Comparison of ENCODE assay signal across 21 cellular contexts in genomic region chr20:43958626-43959025, GRCh38. TPM values are rescaled to one million over a fixed set of nuclear protein-coding genes. Genes with fewer than 3 reads are reported as not detected.
DNase-seq lines count a peak whose midpoint lies in the region; ATAC-seq, FAIRE-seq and TF ChIP-seq lines count a peak whose summit lies in the region.
"Had no signal": no experiment of that assay in that cellular context is flagged by ENCODE, and none has a peak within 500 bp of the region (broad histone marks: within the 10 kb centered on the region; RNA-seq: fewer than 3 reads in every experiment).

No MANE protein-coding gene starts in this region.

- no peaks in the 10 kb centered on the region for H3F3A ChIP-seq in OCI-LY1 (ENCODE audit: insufficient read depth, low read length)

- no peaks in the 10 kb centered on the region for H3K9me3 Mint-ChIP-seq in MCF 10A (ENCODE audit: unreplicated experiment)

- H3K4me3 Mint-ChIP-seq in MCF 10A (ENCODE audit: unreplicated experiment), result no peak overlapping the region
- H3K4me3 Mint-ChIP-seq: activated B cell treated with CpG ODN at 0.5 μM for 24 hours; activated CD4-positive, alpha-beta memory T cell treated with anti-CD3 and anti-CD28 coated beads for 36 hours had no signal

- H4K20me1 ChIP-seq in OCI-LY1 (ENCODE audit: insufficient read depth, low read length) (no peaks in the 10 kb centered on the region), HepG2 (ENCODE audit: insufficient read depth, low read length) (no peaks in the 10 kb centered on the region)

- DNase-seq in MCF 10A (ENCODE audit: unreplicated experiment) (no peak), breast epithelium (ENCODE audit: low spot score in 2 of 2) (no peak), HepG2 (ENCODE audit: low spot score) (no peak), ovary (no peak), NCI-H524 (lab: John Stamatoyannopoulos, UW) (no peak)
- DNase-seq: activated B cell treated with CpG ODN at 0.5 μM for 24 hours; activated CD4-positive, alpha-beta memory T cell treated with anti-CD3 and anti-CD28 coated beads for 36 hours; amygdala; DMS53; mesendoderm; NCI-H2081 treated with DMSO at 0.1 percent for 48 hours; pancreas; sigmoid colon; stimulated activated CD4-positive, alpha-beta T cell treated with anti-CD3 and anti-CD28 coated beads, Interleukin-15, amount 100 ng/mL, for 24 hours; stimulated activated CD8-positive, alpha-beta memory T cell treated with anti-CD3 and anti-CD28 coated beads, Interleukin-4, amount 100 ng/mL, for 48 hours had no signal

- TF ChIP-seq EP300 in HepG2 (IDR thresholded peaks at IDR 0.05; ENCODE audit: low read depth in 2 of 2, low read length in 2 of 2) (no peak), HepG2 (CRISPR knock-in tag; IDR thresholded peaks at IDR 0.05; ENCODE audit: borderline replicate concordance) (no peak), ovary (IDR thresholded peaks at IDR 0.05) (no peak)

- H3K4me3 ChIP-seq in breast epithelium, result no peak overlapping the region
- H3K4me3 ChIP-seq in OCI-LY1 (ENCODE audit: low read depth, low read length, poor library complexity, severe bottlenecking), result no peak overlapping the region
- H3K4me3 ChIP-seq in HepG2 (replicated peaks in 1 of 3; ENCODE audit: insufficient read depth in 1 of 3, low read depth in 2 of 3, low read length in 3 of 3), result no peak overlapping the region; a peak in 1 of 6 replicates
- H3K4me3 ChIP-seq in thymus (ENCODE audit: low read length), result no peak overlapping the region
- no peak overlapping the region for H3K4me3 ChIP-seq in ovary
- H3K4me3 ChIP-seq: cardiac muscle cell, pancreas, sigmoid colon had no signal

- TF ChIP-seq CTCF in MCF 10A (IDR thresholded peaks at IDR 0.05; ENCODE audit: unreplicated experiment) (no peak), breast epithelium (IDR thresholded peaks at IDR 0.05) (no peak), OCI-LY1 (IDR thresholded peaks at IDR 0.05; ENCODE audit: low read length) (no peak), HepG2 (CRISPR knock-in tag; IDR thresholded peaks at IDR 0.05) (no peak), ovary (IDR thresholded peaks at IDR 0.05) (no peak)

- no peak overlapping the region for H2AFZ ChIP-seq in OCI-LY1 (ENCODE audit: low read length)
- no peak overlapping the region for H2AFZ ChIP-seq in HepG2 (ENCODE audit: low read length)

- intact Hi-C loops in MCF 10A (cut with micrococcal nuclease) (no loop called here), breast epithelium (cut with DNase I; ENCODE audit: low total_unique reads) (no loop called here), HepG2 (cut with micrococcal nuclease; ENCODE audit: unreplicated experiment) (no loop called here), ovary (cut with DNase I) (no loop called here)

- POLR2A ChIA-PET in MCF 10A (lab: Yijun Ruan, JAX), result no interaction called here
- POLR2A ChIA-PET in HepG2 (lab: Yijun Ruan, JAX), result no interaction called here

- H3K9ac ChIP-seq in OCI-LY1 (ENCODE audit: low read length) (no peak overlapping the region), HepG2 (ENCODE audit: insufficient read depth, low read depth, low read length) (no peak overlapping the region)

- H3K36me3 Mint-ChIP-seq in MCF 10A (ENCODE audit: insufficient read depth, unreplicated experiment), result no peaks in the 10 kb centered on the region

- H3K36me3 ChIP-seq in breast epithelium (no peaks in the 10 kb centered on the region), OCI-LY1 (ENCODE audit: insufficient read depth, low read length) (no peaks in the 10 kb centered on the region; the same call in 1 of the 2 replicates), HepG2 (replicated peaks in 1 of 2; ENCODE audit: control insufficient read depth in 1 of 2, insufficient read depth in 2 of 2, low read length in 2 of 2) (no peaks in the 10 kb centered on the region), thymus (ENCODE audit: control insufficient read depth, insufficient read depth) (no peaks in the 10 kb centered on the region), ovary (no peaks in the 10 kb centered on the region)
- H3K36me3 ChIP-seq: cardiac muscle cell, pancreas, sigmoid colon had no signal

- H3K27ac Mint-ChIP-seq in MCF 10A (ENCODE audit: low read depth, unreplicated experiment), result peak overlapping the region; percentile 24
- H3K27ac Mint-ChIP-seq: activated B cell treated with CpG ODN at 0.5 μM for 24 hours; activated CD4-positive, alpha-beta memory T cell treated with anti-CD3 and anti-CD28 coated beads for 36 hours had no signal

- 0 out of 2 replicates have a peak overlapping the region, but pooled peaks have one; percentile 41 for H3K4me2 ChIP-seq in OCI-LY1 (ENCODE audit: low read length)
- H3K4me2 ChIP-seq in HepG2 (ENCODE audit: low read depth, low read length), result peak overlapping the region; percentile 48

- WGBS in HepG2 (ENCODE audit: low lambda C conversion rate), result 0% methylated on average over 2 of the region's 2 CpGs
- WGBS in thymus, result 96% methylated on average over 2 of the region's 2 CpGs
- WGBS in ovary, 3 donors, result 81 to 87% (median 82%) methylated on average over 2 of the region's 2 CpGs

- H3K79me2 ChIP-seq in OCI-LY1 (ENCODE audit: insufficient read depth, low read length), result no peaks in the 10 kb centered on the region
- H3K79me2 ChIP-seq in HepG2 (ENCODE audit: insufficient read depth, low read length), result no peaks in the 10 kb centered on the region

- in situ Hi-C loops in HepG2 (cut with HindIII; ENCODE audit: extremely low pct_ligation_motif_present, low pct_unique_long_range_greater_than_20kb), result no loop called here

- no peak for ATAC-seq in HepG2
- ATAC-seq in GM19351 (IDR thresholded peaks at IDR 0.05; ENCODE audit: unreplicated experiment), result no peak

- H3K27ac ChIP-seq in breast epithelium (no peak overlapping the region), OCI-LY1 (ENCODE audit: low read depth, low read length, poor library complexity, severe bottlenecking) (no peak overlapping the region), HepG2 (ENCODE audit: extremely low read length, insufficient read depth, low read length) (no peak overlapping the region), thymus (ENCODE audit: low read depth) (peak overlapping the region; percentile 92), ovary (no peak overlapping the region)
- H3K27ac ChIP-seq: cardiac muscle cell, sigmoid colon had no signal

- H3K9me3 ChIP-seq in breast epithelium (no peaks in the 10 kb centered on the region), OCI-LY1 (ENCODE audit: low read length) (peaks cover 8% of the 10 kb centered on the region), HepG2 (ENCODE audit: low read length) (peaks cover 11% of the 10 kb centered on the region; the same call in 1 of the 2 replicates), thymus (ENCODE audit: control insufficient read depth) (no peaks in the 10 kb centered on the region), ovary (no peaks in the 10 kb centered on the region)
- H3K9me3 ChIP-seq: pancreas, sigmoid colon had no signal

- no peak for FAIRE-seq in HepG2 (lab: Jason Lieb, UNC)
- FAIRE-seq: A204.1, pancreas, RCC 7860 had no signal

- peaks cover 37% of the 10 kb centered on the region for H3K4me1 Mint-ChIP-seq in MCF 10A (ENCODE audit: insufficient read depth, unreplicated experiment)

- no peaks in the 10 kb centered on the region for H3K9me2 ChIP-seq in OCI-LY1 (ENCODE audit: low read depth, low read length)

- peaks cover 0 to 22% of the 10 kb centered on the region in 2 donors for H3K27me3 ChIP-seq in breast epithelium
- no peaks in the 10 kb centered on the region for H3K27me3 ChIP-seq in OCI-LY1 (ENCODE audit: insufficient read depth, low read length)
- H3K27me3 ChIP-seq in HepG2 (ENCODE audit: control insufficient read depth in 1 of 2, insufficient read depth in 2 of 2, low read length in 2 of 2), result peaks cover 0 to 9% of the 10 kb centered on the region in 2 experiments; a peak in 2 of 5 replicates
- peaks cover 3% of the 10 kb centered on the region for H3K27me3 ChIP-seq in thymus (ENCODE audit: control insufficient read depth, insufficient read depth)
- H3K27me3 ChIP-seq in ovary, result no peaks in the 10 kb centered on the region
- H3K27me3 ChIP-seq: cardiac muscle cell, pancreas had no signal

- no TSS peak for BruUV-seq in MCF 10A (replicated peaks; lab: Mats Ljungman, UMichigan)
- no TSS peak for BruUV-seq in HepG2 (replicated peaks; lab: Mats Ljungman, UMichigan)

- TF ChIP-seq RAD21 in HepG2 (CRISPR knock-in tag; IDR thresholded peaks at IDR 0.05), result no peak

- no peak for TF ChIP-seq POLR2A in breast epithelium (IDR thresholded peaks at IDR 0.05)
- no peak for TF ChIP-seq POLR2A in HepG2 (IDR thresholded peaks at IDR 0.05; ENCODE audit: insufficient read depth in 1 of 2, low read depth in 2 of 2, low read length in 2 of 2)
- TF ChIP-seq POLR2A in ovary (IDR thresholded peaks at IDR 0.05), result no peak

- H3K27me3 Mint-ChIP-seq in MCF 10A (ENCODE audit: insufficient read depth, unreplicated experiment), result no peaks in the 10 kb centered on the region
- H3K27me3 Mint-ChIP-seq: activated B cell treated with CpG ODN at 0.5 μM for 24 hours had no signal

- CTCF ChIA-PET in MCF 10A (lab: Yijun Ruan, JAX), result interaction anchor here (0.6 to 2.4 kb wide), 2 partner anchors 102 to 208 kb away, joined by 3 to 11 read pairs; no protein-coding TSS in a partner anchor
- CTCF ChIA-PET in HepG2 (lab: Yijun Ruan, JAX; ENCODE audit: low intra/inter-chr PET ratio, low total read pairs), result no interaction called here

- H3K4me1 ChIP-seq in breast epithelium (no peaks in the 10 kb centered on the region), OCI-LY1 (ENCODE audit: insufficient read depth, low read length, severe bottlenecking) (peaks cover 39% of the 10 kb centered on the region), HepG2 (ENCODE audit: insufficient read depth, low read length) (peaks cover 34% of the 10 kb centered on the region), thymus (ENCODE audit: control insufficient read depth, insufficient read depth, low read length) (peaks cover 76% of the 10 kb centered on the region), ovary (ENCODE audit: insufficient read depth) (peaks cover 14% of the 10 kb centered on the region)

RNA-seq across cellular contexts. Expression of gene TOX2, which starts 44.0 kb away (rescaled TPM):
- total RNA-seq in MCF 10A (2022), result 2.4 and 2.7 TPM in 2 replicates
- 1 to 10 TPM in 1 of 3 donors, under 1 TPM in 2; 0.44 to 7.4 (median 0.66) TPM for total RNA-seq in breast epithelium
- not detected in 2 replicates for total RNA-seq in HepG2 (2016; rRNA removed; fragmentation: Illumina TruSeq; extraction: Trizol)
- total RNA-seq in HepG2 (2016; cell fraction: cytosol; rRNA removed; fragmentation: Illumina TruSeq; extraction: Trizol; ENCODE audit: low read depth), result not detected in 2 replicates
- not detected in 2 replicates for total RNA-seq in HepG2 (2016; cell fraction: insoluble cytoplasmic fraction; rRNA removed; fragmentation: Illumina TruSeq; extraction: Trizol)
- total RNA-seq in HepG2 (2016; cell fraction: membrane; rRNA removed; fragmentation: Illumina TruSeq; extraction: Trizol), result not detected in 2 replicates
- total RNA-seq in HepG2 (2016; cell fraction: nucleus; rRNA removed; fragmentation: Illumina TruSeq; extraction: Trizol), result not detected in 2 replicates
- not detected in 2 replicates for polyA plus RNA-seq in HepG2 (2011; rRNA removed)
- not detected in 2 replicates for polyA plus RNA-seq in HepG2 (2011; cell fraction: cytosol; rRNA removed)
- polyA plus RNA-seq in HepG2 (2011; cell fraction: nucleus; rRNA removed), result not detected in 2 replicates
- not detected in 2 replicates for polyA plus RNA-seq in HepG2 (2012)
- polyA plus RNA-seq in HepG2 (2016; cell fraction: cytosol; fragmentation: Illumina TruSeq; extraction: Trizol; ENCODE audit: low read depth), result not detected in 2 replicates
- polyA plus RNA-seq in HepG2 (2016; cell fraction: insoluble cytoplasmic fraction; fragmentation: Illumina TruSeq; extraction: Trizol; ENCODE audit: low read depth), result not detected in 2 replicates
- polyA plus RNA-seq in HepG2 (2016; cell fraction: membrane; fragmentation: Illumina TruSeq; extraction: Trizol; ENCODE audit: low read depth), result not detected in 2 replicates
- polyA plus RNA-seq in HepG2 (2016; cell fraction: nucleus; fragmentation: Illumina TruSeq; extraction: Trizol; ENCODE audit: insufficient read depth, low read depth), result not detected in 2 replicates
- 0.40 TPM in 1 of 2 replicates, not detected in the other for polyA minus RNA-seq in HepG2 (2011; rRNA and poly(A)+ RNA removed; ENCODE audit: low replicate concordance)
- polyA minus RNA-seq in HepG2 (2011; cell fraction: cytosol; rRNA and poly(A)+ RNA removed), result not detected in 2 replicates
- not detected in 2 replicates for polyA minus RNA-seq in HepG2 (2011; cell fraction: nucleus; rRNA and poly(A)+ RNA removed)
- polyA plus RNA-seq in thymus, result 75.8 TPM
- total RNA-seq in ovary, result 1 to 10 TPM in 6 of 7 donors, under 1 TPM in 1; 0.69 to 5.6 (median 1.3) TPM
- 1 to 10 TPM; 2.3 to 4.0 TPM for polyA plus RNA-seq in ovary
